ENCODE assay signal across 8 cellular contexts in the genomic region with DNA sequence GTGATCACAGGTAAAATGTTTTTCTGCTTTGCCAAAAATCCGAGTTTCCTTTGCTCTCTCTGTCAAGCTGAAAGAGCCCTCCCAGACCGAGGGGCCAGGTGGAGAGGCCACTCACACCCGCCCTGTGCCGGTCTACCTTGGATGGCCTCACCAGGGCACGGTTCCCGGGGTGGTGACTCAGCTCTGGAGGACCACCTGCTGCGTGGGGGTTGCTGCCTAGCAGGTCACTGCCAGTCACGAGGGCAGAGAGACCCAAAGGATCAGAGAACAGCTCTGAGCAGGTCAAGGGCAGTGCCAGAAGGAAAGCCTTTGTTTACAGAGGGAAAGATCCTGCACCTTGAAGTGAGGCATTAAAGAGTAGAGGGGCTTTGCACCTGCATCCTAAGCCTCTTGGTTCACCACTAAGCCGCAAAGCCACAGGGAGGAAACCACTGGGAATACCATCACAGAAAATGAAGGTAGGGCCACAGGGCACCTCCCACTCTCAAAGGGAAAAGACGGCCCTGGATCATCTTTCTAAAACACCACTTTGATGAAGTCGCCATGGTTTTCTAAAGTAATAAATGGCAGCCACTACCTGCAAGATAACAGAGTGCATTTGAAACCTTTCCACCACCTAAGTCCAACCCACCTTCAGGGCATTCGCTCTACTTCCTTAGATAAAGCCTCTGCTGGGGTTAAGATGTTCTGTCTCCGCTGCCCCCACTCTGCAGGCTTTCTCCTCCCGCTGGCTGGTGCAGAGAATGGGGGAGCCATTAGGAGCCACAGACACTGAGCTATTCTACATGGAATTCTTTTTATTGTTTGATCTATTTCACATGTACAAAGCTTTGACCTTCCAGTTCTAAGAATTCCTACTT.
DNase-seq lines count a peak whose midpoint lies in the region; ATAC-seq lines count a peak whose summit lies in the region.

No MANE protein-coding gene starts in this region.

- no peak for ATAC-seq in GM19463 (IDR thresholded peaks at IDR 0.05; ENCODE audit: unreplicated experiment)

- H3K9me3 Mint-ChIP-seq in activated naive CD8-positive, alpha-beta T cell (ENCODE audit: low read depth), result no peaks in the 10 kb centered on the region

- in situ Hi-C loops in G401 (cut with HindIII; ENCODE audit: low sequenced_read_pairs), result no loop called here

- peaks cover 82% of the 10 kb centered on the region for H3K4me1 Mint-ChIP-seq in activated naive CD8-positive, alpha-beta T cell (ENCODE audit: low read depth)

- peak; percentile 28 for DNase-seq in stimulated activated naive CD4-positive, alpha-beta T cell treated with Interleukin-2 at 50 U/mL for 16 hours (lab: John Stamatoyannopoulos, UW)
- DNase-seq in stimulated activated naive CD4-positive, alpha-beta T cell (lab: John Stamatoyannopoulos, UW), result no peak
- peak; percentile 48 for DNase-seq in iPS-NIHi11 (ENCODE audit: low spot score)
- peak in 15 of 49 donors; percentile 22 to 76 (median 42) for DNase-seq in substantia nigra (lab: John Stamatoyannopoulos, UW)
- no peak for DNase-seq in G401 (ENCODE audit: low spot score)
- DNase-seq in NCI-H2227 treated with DMSO at 0.1 percent for 48 hours (lab: John Stamatoyannopoulos, UW), result no peak

- H3K27me3 Mint-ChIP-seq in activated naive CD8-positive, alpha-beta T cell, result no peaks in the 10 kb centered on the region

- peak overlapping the region; percentile 97 for H3K27ac Mint-ChIP-seq in activated naive CD8-positive, alpha-beta T cell

- peak overlapping the region; percentile 30 for H3K4me3 Mint-ChIP-seq in activated naive CD8-positive, alpha-beta T cell

- peaks cover 25% of the 10 kb centered on the region for H3K36me3 Mint-ChIP-seq in activated naive CD8-positive, alpha-beta T cell

- peak overlapping the region; percentile 1 for H3K27ac ChIP-seq in substantia nigra (ENCODE audit: low read depth, low read length, poor library complexity, severe bottlenecking)

Comparison
In these comparisons a context has a peak if more than half of its experiments do, and no peak if none do; other contexts are left out.
1. DNase-seq: peak in stimulated activated naive CD4-positive, alpha-beta T cell treated with Interleukin-2 at 50 U/mL for 16 hours (single experiment) and iPS-NIHi11 (single experiment); none in stimulated activated naive CD4-positive, alpha-beta T cell (0 of 6), G401 (single experiment) and NCI-H2227 treated with DMSO at 0.1 percent for 48 hours (single experiment).